Comparison of ENCODE assay signal across 20 cellular contexts in genomic region chr22:42799061-42799460, GRCh38. TPM values are rescaled to one million over a fixed set of nuclear protein-coding genes. Genes with fewer than 3 reads are reported as not detected.
DNase-seq lines count a peak whose midpoint lies in the region; ATAC-seq, FAIRE-seq and TF ChIP-seq lines count a peak whose summit lies in the region.
"Had no signal": no experiment of that assay in that cellular context is flagged by ENCODE, and none has a peak within 500 bp of the region (broad histone marks: within the 10 kb centered on the region; RNA-seq: fewer than 3 reads in every experiment).

No MANE protein-coding gene starts in this region.

- no peak for FAIRE-seq in K562 (lab: Jason Lieb, UNC)
- no peak for FAIRE-seq in GM12891 (lab: Jason Lieb, UNC)
- FAIRE-seq: GM19239, RCC 7860 had no signal

- H3K79me2 ChIP-seq in K562 (ENCODE audit: control insufficient read depth, insufficient read depth, low read length): no peaks in the 10 kb centered on the region

- intact Hi-C loops in K562 (cut with micrococcal nuclease) (no loop called here), prostate gland (cut with DNase I) (no loop called here)

- H4K20me1 ChIP-seq in K562 (replicated peaks; ENCODE audit: control insufficient read depth, insufficient read depth, low read length): no peaks in the 10 kb centered on the region

- no peaks in the 10 kb centered on the region for H3K4me1 Mint-ChIP-seq in activated CD8-positive, alpha-beta memory T cell treated with anti-CD3 and anti-CD28 coated beads, Interleukin-2, amount 10 ng/mL, durations not matched to agents 7 days and 5 days
- H3K4me1 Mint-ChIP-seq: B cell; CD8-positive, alpha-beta memory T cell had no signal

- in situ Hi-C loops in K562 (cut with MboI): no loop called here

- no peak overlapping the region for H3K4me3 Mint-ChIP-seq in activated CD8-positive, alpha-beta memory T cell treated with anti-CD3 and anti-CD28 coated beads, Interleukin-2, amount 10 ng/mL, durations not matched to agents 7 days and 5 days
- H3K4me3 Mint-ChIP-seq: B cell; CD8-positive, alpha-beta memory T cell had no signal

- DNase-seq in activated CD8-positive, alpha-beta memory T cell treated with anti-CD3 and anti-CD28 coated beads, Interleukin-2, amount 10 ng/mL, durations not matched to agents 7 days and 5 days: peak; percentile 31
- DNase-seq in activated CD8-positive, alpha-beta memory T cell treated with anti-CD3 and anti-CD28 coated beads, Interleukin-2, amount 50 U/mL, for 4 hours: no peak
- no peak for DNase-seq in K562 (ENCODE audit: extremely low read depth in 1 of 4, low spot score in 3 of 4)
- DNase-seq in left lobe of liver (ENCODE audit: low spot score): peak; percentile 38
- no peak for DNase-seq in GM12891 (ENCODE audit: insufficient read length, low spot score)
- DNase-seq in prostate gland (ENCODE audit: low spot score): no peak
- DNase-seq: CD8-positive, alpha-beta memory T cell; DMS 273 treated with DMSO at 0.1 percent for 48 hours; DMS79 treated with DMSO at 0.1 percent for 48 hours; GF-D8; MV-4-11; NCI-H1105; NCI-H1436 treated with DMSO at 0.1 percent for 48 hours; NCI-H187 treated with DMSO at 0.1 percent for 48 hours; NCI-H774 had no signal

- peaks cover 6% of the 10 kb centered on the region for H3K36me3 Mint-ChIP-seq in activated CD8-positive, alpha-beta memory T cell treated with anti-CD3 and anti-CD28 coated beads, Interleukin-2, amount 10 ng/mL, durations not matched to agents 7 days and 5 days

- POLR2A ChIA-PET in K562 (lab: Yijun Ruan, JAX): no interaction called here

- TF ChIP-seq CTCF in K562 (IDR thresholded peaks at IDR 0.05 in 2 of 3, conservative IDR thresholded peaks at IDR 0.05 in 1 of 3; ENCODE audit: insufficient read depth in 2 of 3, low read depth in 1 of 3, low read length in 3 of 3) (no peak), prostate gland (IDR thresholded peaks at IDR 0.05) (no peak)

- H3K27me3 Mint-ChIP-seq in activated CD8-positive, alpha-beta memory T cell treated with anti-CD3 and anti-CD28 coated beads, Interleukin-2, amount 10 ng/mL, durations not matched to agents 7 days and 5 days: no peaks in the 10 kb centered on the region
- H3K27me3 Mint-ChIP-seq: B cell; CD8-positive, alpha-beta memory T cell had no signal

- 82% methylated on average over 3 of the region's 10 CpGs for WGBS in K562 (ENCODE audit: insufficient coverage, low coverage, missing lambda C conversion rate)
- WGBS in prostate gland: 93% methylated on average over 10 of the region's 10 CpGs

- H3K27ac ChIP-seq in K562 (ENCODE audit: extremely low read depth, low read depth, low read length) (no peak overlapping the region), prostate gland (peak overlapping the region in 1 of 2 donors; percentile 63)
- H3K27ac ChIP-seq: C4-2B had no signal

- H2AFZ ChIP-seq in K562 (ENCODE audit: low read depth, low read length): no peak overlapping the region

- TF ChIP-seq RAD21 in K562 (CRISPR knock-in tag; conservative IDR thresholded peaks at IDR 0.05 in 1 of 2, IDR thresholded peaks at IDR 0.05 in 1 of 2): no peak

- 0 out of 3 replicates have a peak, but pooled peaks cover 2% of the 10 kb centered on the region for H3K36me3 ChIP-seq in K562 (ENCODE audit: control insufficient read depth, insufficient read depth, low read length)
- peaks cover 4 to 17% of the 10 kb centered on the region in 2 donors for H3K36me3 ChIP-seq in prostate gland

- CTCF ChIA-PET in activated CD8-positive, alpha-beta memory T cell treated with anti-CD3 and anti-CD28 coated beads, Interleukin-2, amount 10 ng/mL, durations not matched to agents 7 days and 5 days (lab: Charles Lee): no interaction called here
- CTCF ChIA-PET in K562 (lab: Yijun Ruan, JAX; ENCODE audit: low intra/inter-chr PET ratio): no interaction called here

- ATAC-seq in activated CD8-positive, alpha-beta memory T cell treated with anti-CD3 and anti-CD28 coated beads, Interleukin-2, amount 10 ng/mL, durations not matched to agents 7 days and 5 days: no peak
- ATAC-seq in K562 (no peak), left lobe of liver (no peak), HG03457 (IDR thresholded peaks at IDR 0.05; ENCODE audit: unreplicated experiment) (no peak)

- no peaks in the 10 kb centered on the region; a peak in 2 of 5 replicates for H3K4me1 ChIP-seq in K562 (replicated peaks in 1 of 2; ENCODE audit: control insufficient read depth in 2 of 2, insufficient read depth in 2 of 2, low read length in 2 of 2)
- H3K4me1 ChIP-seq in prostate gland (replicated peaks): peaks cover 6% of the 10 kb centered on the region

- no TSS peak for BruUV-seq in K562 (replicated peaks; lab: Mats Ljungman, UMichigan)

- no peak overlapping the region for H3K27ac Mint-ChIP-seq in activated CD8-positive, alpha-beta memory T cell treated with anti-CD3 and anti-CD28 coated beads, Interleukin-2, amount 10 ng/mL, durations not matched to agents 7 days and 5 days
- H3K27ac Mint-ChIP-seq: B cell had no signal

- TF ChIP-seq EP300 in K562 (IDR thresholded peaks at IDR 0.05; ENCODE audit: low read length): no peak

- no peak overlapping the region for H3K4me2 ChIP-seq in K562 (ENCODE audit: insufficient read depth, low read length)

- no peak for TF ChIP-seq POLR2A in K562 (conservative IDR thresholded peaks at IDR 0.05)
- no peak for TF ChIP-seq POLR2A in GM12891 (IDR thresholded peaks at IDR 0.05; ENCODE audit: low read depth, low read length)
- no peak for TF ChIP-seq POLR2A in prostate gland (IDR thresholded peaks at IDR 0.05)

- H3K9me3 ChIP-seq in K562 (replicated peaks; ENCODE audit: control insufficient read depth, insufficient read depth, low read depth, low read length): no peaks in the 10 kb centered on the region
- no peaks in the 10 kb centered on the region for H3K9me3 ChIP-seq in prostate gland

- peak overlapping the region in 1 of 2 experiments; percentile 26; a peak in 1 of 4 replicates for H3K9ac ChIP-seq in K562 (ENCODE audit: insufficient read depth in 1 of 2, low read depth in 2 of 2, low read length in 2 of 2)

- H3K4me3 ChIP-seq in K562 (no peak overlapping the region), prostate gland (no peak overlapping the region)

- no peaks in the 10 kb centered on the region for H3K9me1 ChIP-seq in K562 (ENCODE audit: control insufficient read depth, insufficient read depth, low read length)

- H3K27me3 ChIP-seq in K562 (ENCODE audit: control insufficient read depth in 2 of 2, insufficient read depth in 2 of 2, low read length in 2 of 2) (no peaks in the 10 kb centered on the region), prostate gland (replicated peaks; ENCODE audit: insufficient read depth) (no peaks in the 10 kb centered on the region)

- H3K9me3 Mint-ChIP-seq in activated CD8-positive, alpha-beta memory T cell treated with anti-CD3 and anti-CD28 coated beads, Interleukin-2, amount 10 ng/mL, durations not matched to agents 7 days and 5 days (ENCODE audit: low read depth): no peaks in the 10 kb centered on the region
- H3K9me3 Mint-ChIP-seq: CD8-positive, alpha-beta memory T cell had no signal

TF ChIP-seq in K562, 482 proteins besides CTCF, POLR2A, EP300 and RAD21:
- no peak for TF ChIP-seq MAFF (IDR thresholded peaks at IDR 0.05; ENCODE audit: low read length)
- TF ChIP-seq RBM25 (IDR thresholded peaks at IDR 0.05; ENCODE audit: low read depth, low read length, severe bottlenecking): peak; percentile 49

TF ChIP-seq in GM12891, 5 proteins besides CTCF, POLR2A, EP300 and RAD21:
- TF ChIP-seq PAX5 (IDR thresholded peaks at IDR 0.05; ENCODE audit: insufficient read depth, low read length, severe bottlenecking): no peak
- TF ChIP-seq POU2F2 (IDR thresholded peaks at IDR 0.05; ENCODE audit: low read depth, low read length): no peak
- TF ChIP-seq POLR2AphosphoS5 (IDR thresholded peaks at IDR 0.05; ENCODE audit: low read depth, low read length): no peak
- TF ChIP-seq TAF1 (IDR thresholded peaks at IDR 0.05; ENCODE audit: low read depth, low read length): no peak
- no peak for TF ChIP-seq SPI1 (IDR thresholded peaks at IDR 0.05; ENCODE audit: low read depth, low read length)

RNA-seq across cellular contexts. Expression of gene ARFGAP3, which starts 58.0 kb away (rescaled TPM):
- total RNA-seq in activated CD8-positive, alpha-beta memory T cell treated with anti-CD3 and anti-CD28 coated beads, Interleukin-2, amount 10 ng/mL, durations not matched to agents 7 days and 5 days: 10 to 100 TPM; 31.2 to 35.4 TPM
- total RNA-seq in K562 (2011; cell fraction: chromatin; rRNA removed; ENCODE audit: low replicate concordance): 20.5 and 26.2 TPM in 2 replicates
- total RNA-seq in K562 (2011; cell fraction: nucleolus; rRNA removed): 15.8 and 18.3 TPM in 2 replicates
- 17.1 and 19.2 TPM in 2 replicates for total RNA-seq in K562 (2011; cell fraction: nucleoplasm; rRNA removed)
- total RNA-seq in K562 (2014; rRNA removed) (14.2 and 16.9 TPM in 2 replicates), K562 (2014; rRNA removed; fragmentation: Illumina TruSeq; extraction: Trizol) (23.0 and 24.9 TPM in 2 replicates), K562 (2015; rRNA removed; fragmentation: Illumina TruSeq; extraction: Trizol) (19.3 and 19.5 TPM in 2 replicates), K562 (2021) (17.1 and 18.2 TPM in 2 replicates), left lobe of liver (20.2 TPM), prostate gland (100 to 1,000 TPM in 1 of 2 donors, 10 to 100 TPM in 1; 92.9 to 127 TPM)
- polyA plus RNA-seq in K562 (2011; rRNA removed) (26.5 and 27.6 TPM in 2 replicates), K562 (2014; fragmentation: Illumina TruSeq; extraction: Trizol) (18.4 and 22.0 TPM in 2 replicates), K562 (2014; fragmentation: Nextera tagmentation; extraction: Ambion mirVana) (10 to 100 TPM; 25.5 to 31.9 TPM), K562 (2014; rRNA removed) (20.1 and 22.7 TPM in 2 replicates)
- polyA plus RNA-seq in K562 (2011; cell fraction: cytosol; rRNA removed): 14.9 and 21.7 TPM in 2 replicates
- 14.5 and 18.6 TPM in 2 replicates for polyA plus RNA-seq in K562 (2011; cell fraction: nucleus; rRNA removed)
- polyA plus RNA-seq in K562 (2012): 17.4 and 27.0 TPM in 2 replicates
- 27.1 and 29.5 TPM in 2 replicates for polyA minus RNA-seq in K562 (2011; rRNA and poly(A)+ RNA removed)
- 13.4 and 20.8 TPM in 2 replicates for polyA minus RNA-seq in K562 (2011; cell fraction: cytosol; rRNA and poly(A)+ RNA removed)
- polyA minus RNA-seq in K562 (2011; cell fraction: nucleus; rRNA and poly(A)+ RNA removed): 7.0 and 15.8 TPM in 2 replicates
- 31.4 TPM for polyA plus RNA-seq in GM12891 (2012; ENCODE audit: low read depth, missing spikeins)

Comparison
In these comparisons a context has a peak if more than half of its experiments do, and no peak if none do; other contexts are left out.
1. DNase-seq: peak in activated CD8-positive, alpha-beta memory T cell treated with anti-CD3 and anti-CD28 coated beads, Interleukin-2, amount 10 ng/mL, durations not matched to agents 7 days and 5 days (single experiment) and left lobe of liver (single experiment); none in activated CD8-positive, alpha-beta memory T cell treated with anti-CD3 and anti-CD28 coated beads, Interleukin-2, amount 50 U/mL, for 4 hours (single experiment), K562 (0 of 4), GM12891 (single experiment) and prostate gland (single experiment).